ENCODE assay signal across 9 cellular contexts in genomic region chr17:82753201-82753464, GRCh38. TPM values are rescaled to one million over a fixed set of nuclear protein-coding genes. Genes with fewer than 3 reads are reported as not detected.
A peak's percentile ranks its signal among the peaks of the same experiment; 100 is the strongest.
DNase-seq lines count a peak whose midpoint lies in the region; ATAC-seq, FAIRE-seq and TF ChIP-seq lines count a peak whose summit lies in the region.
"Had no signal": no experiment of that assay in that cellular context is flagged by ENCODE, and none has a peak within 500 bp of the region (broad histone marks: within the 10 kb centered on the region; RNA-seq: fewer than 3 reads in every experiment).

No MANE protein-coding gene starts in this region.

- H2AFZ ChIP-seq in GM12878 (ENCODE audit: control insufficient read depth, low read depth, low read length) = no peak overlapping the region

- POLR2A ChIA-PET in A673 (lab: Charles Lee; ENCODE audit: low non-redundant PET) (no interaction called here), GM12878 (lab: Charles Lee) (interaction anchor here (0.5 to 0.7 kb wide), 4 partner anchors 63 to 785 kb away, joined by 3 to 7 read pairs (median 4); no protein-coding TSS in a partner anchor)

- H3K4me2 ChIP-seq in GM12878 (ENCODE audit: control insufficient read depth, insufficient read depth) = peak overlapping the region; percentile 92

- DNase-seq in A673 (ENCODE audit: low spot score) = no peak
- DNase-seq in HFF-Myc (ENCODE audit: extremely low read depth, low read depth) = no peak
- DNase-seq in GM12878 (ENCODE audit: low read depth, low spot score) = no peak
- DNase-seq in small intestine = no peak
- no peak for DNase-seq in amygdala (lab: John Stamatoyannopoulos, UW)
- no peak for DNase-seq in GM10266 (ENCODE audit: extremely low spot score)
- DNase-seq: SIG-M5 had no signal

- no peaks in the 10 kb centered on the region for H3K9me3 ChIP-seq in A673 (ENCODE audit: low read depth, low read length, poor library complexity, severe bottlenecking)
- H3K9me3 ChIP-seq in GM12878 (replicated peaks; ENCODE audit: control insufficient read depth, insufficient read depth, low read length) = no peaks in the 10 kb centered on the region; the same call in 2 of the 3 replicates
- H3K9me3 ChIP-seq in mesodermal cell (ENCODE audit: control insufficient read depth, low read length) = peaks cover 14% of the 10 kb centered on the region
- H3K9me3 ChIP-seq in small intestine (ENCODE audit: control insufficient read depth, low read depth) = no peaks in the 10 kb centered on the region

- H3K4me1 ChIP-seq in A673 (ENCODE audit: insufficient read depth, low read length, poor library complexity, severe bottlenecking) (peaks cover 12% of the 10 kb centered on the region), GM12878 (ENCODE audit: control insufficient read depth, insufficient read depth, low read length) (0 out of 2 replicates have a peak, but pooled peaks cover 2% of the 10 kb centered on the region), mesodermal cell (ENCODE audit: control insufficient read depth, insufficient read depth, low read length, poor library complexity, severe bottlenecking) (no peaks in the 10 kb centered on the region), small intestine (ENCODE audit: control insufficient read depth in 2 of 2, insufficient read depth in 1 of 2, low read depth in 1 of 2, low read length in 1 of 2) (peaks cover 0 to 5% of the 10 kb centered on the region in 2 donors)

- H3K27ac ChIP-seq in A673 (ENCODE audit: low read depth, low read length, poor library complexity, severe bottlenecking) = peak overlapping the region; percentile 93
- H3K27ac ChIP-seq in GM12878 (ENCODE audit: control insufficient read depth, insufficient read depth) = no peak overlapping the region
- no peak overlapping the region for H3K27ac ChIP-seq in mesodermal cell (ENCODE audit: low read depth, low read length, severe bottlenecking)
- H3K27ac ChIP-seq in small intestine (ENCODE audit: low read depth in 1 of 2, low read length in 1 of 2) = no peak overlapping the region

- H3K79me2 ChIP-seq in GM12878 (ENCODE audit: control insufficient read depth, insufficient read depth, low read length) = peaks cover 16% of the 10 kb centered on the region

- TF ChIP-seq EP300 in GM12878 (IDR thresholded peaks at IDR 0.05; ENCODE audit: borderline replicate concordance in 1 of 2, control insufficient read depth in 1 of 2, low read depth in 2 of 2, low read length in 2 of 2) = no peak

- BruUV-seq in A673 (replicated peaks; lab: Mats Ljungman, UMichigan) (no TSS peak), GM12878 (replicated peaks; lab: Mats Ljungman, UMichigan) (no TSS peak)

- SMC1A ChIA-PET in GM12878 (lab: Charles Lee; ENCODE audit: uncharacterized antibody, unreplicated experiment) = interaction anchor here (1.4 to 2.5 kb wide), 2 partner anchors 10 to 15 kb away, joined by 4 to 8 read pairs; no protein-coding TSS in a partner anchor

- no peaks in the 10 kb centered on the region for H3K27me3 ChIP-seq in A673 (replicated peaks; ENCODE audit: insufficient read depth, low read depth, low read length, poor library complexity)
- no peaks in the 10 kb centered on the region for H3K27me3 ChIP-seq in GM12878 (replicated peaks in 1 of 2; ENCODE audit: control insufficient read depth in 2 of 2, insufficient read depth in 2 of 2, low read length in 1 of 2)
- no peaks in the 10 kb centered on the region for H3K27me3 ChIP-seq in small intestine (ENCODE audit: control insufficient read depth in 2 of 2, insufficient read depth in 2 of 2, low read length in 2 of 2)

- peak overlapping the region; percentile 80; the same call in 1 of the 2 replicates for H3K9ac ChIP-seq in GM12878 (ENCODE audit: control insufficient read depth, insufficient read depth, low read length)

- WGBS in GM12878 (ENCODE audit: insufficient coverage, insufficient replicate concordance, low lambda C conversion rate, missing lambda C conversion rate) = 97% methylated on average over 8 of the region's 8 CpGs
- 45 to 55% methylated on average over 8 of the region's 8 CpGs for WGBS in mesodermal cell (ENCODE audit: insufficient coverage in 2 of 2), 2 experiments
- WGBS in small intestine, 3 donors = 42 to 53% (median 43%) methylated on average over 8 of the region's 8 CpGs

- H3K36me3 ChIP-seq in A673 (ENCODE audit: insufficient read depth, low read length, poor library complexity, severe bottlenecking) (peaks cover 11% of the 10 kb centered on the region), GM12878 (ENCODE audit: control insufficient read depth in 2 of 2, insufficient read depth in 2 of 2, low read length in 1 of 2) (no peaks in the 10 kb centered on the region; a peak in 1 of 4 replicates), mesodermal cell (ENCODE audit: control insufficient read depth, insufficient read depth, low read length) (peaks cover 17% of the 10 kb centered on the region), small intestine (ENCODE audit: control insufficient read depth in 2 of 2, insufficient read depth in 2 of 2, low read length in 2 of 2) (no peaks in the 10 kb centered on the region)

- H4K20me1 ChIP-seq in GM12878 (ENCODE audit: control insufficient read depth, insufficient read depth) = no peaks in the 10 kb centered on the region

- FAIRE-seq in GM12878 (lab: Jason Lieb, UNC) (no peak), small intestine (lab: Jason Lieb, UNC) (no peak)

- CTCF ChIA-PET in A673 (lab: Charles Lee) (no interaction called here), GM12878 (lab: Yijun Ruan, JAX) (no interaction called here)

- intact Hi-C loops in A673 (cut with micrococcal nuclease; ENCODE audit: unreplicated experiment) (no loop called here), GM12878 (cut with micrococcal nuclease; ENCODE audit: unreplicated experiment) (loop anchor here (10.0 kb wide), 1 partner anchor 108 kb away; the partner anchor contains the start of gene WDR45B)

- TF ChIP-seq CTCF in A673 (conservative IDR thresholded peaks at IDR 0.05; ENCODE audit: low read depth, low read length) = no peak
- no peak for TF ChIP-seq CTCF in HFF-Myc (IDR thresholded peaks at IDR 0.05; ENCODE audit: low read depth, low read length, missing control alignments)
- TF ChIP-seq CTCF in GM12878 (IDR thresholded peaks at IDR 0.05 in 2 of 3, conservative IDR thresholded peaks at IDR 0.05 in 1 of 3; ENCODE audit: control insufficient read depth in 2 of 3, extremely low read depth in 1 of 3, insufficient read depth in 1 of 3, low read depth in 3 of 3, low read length in 3 of 3) = no peak
- TF ChIP-seq CTCF in GM10266 (IDR thresholded peaks at IDR 0.05; ENCODE audit: control insufficient read depth, insufficient read depth, low read depth, missing control alignments) = no peak

- no peak for TF ChIP-seq RAD21 in GM12878 (IDR thresholded peaks at IDR 0.05; ENCODE audit: insufficient read depth, low read depth, low read length)

- in situ Hi-C loops in GM12878 (cut with MboI) = no loop called here

- no peak for TF ChIP-seq POLR2A in GM12878 (IDR thresholded peaks at IDR 0.05; ENCODE audit: low read depth, low read length)

- H3K4me3 ChIP-seq in A673 (ENCODE audit: low read depth, low read length, poor library complexity, severe bottlenecking) (peak overlapping the region; percentile 97), HFF-Myc (replicated peaks; ENCODE audit: low read depth, low read length) (peak overlapping the region; percentile 85), GM12878 (peak overlapping the region; percentile 100), mesodermal cell (ENCODE audit: extremely low read depth, insufficient read depth, low read length, poor library complexity, severe bottlenecking) (peak overlapping the region; percentile 76), small intestine (ENCODE audit: low read depth in 1 of 2, low read length in 2 of 2) (peak overlapping the region in 1 of 2 donors; percentile 92)

- RAD21 ChIA-PET in GM12878 (lab: Charles Lee; ENCODE audit: unreplicated experiment) = no interaction called here

- ATAC-seq in GM12878 = no peak
- no peak for ATAC-seq in HG03097 (IDR thresholded peaks at IDR 0.05; ENCODE audit: low FRiP score, unreplicated experiment)

RNA-seq across cellular contexts. Expression of gene TBCD, which starts 1.3 kb away (rescaled TPM):
- total RNA-seq in A673 (2021) = 113 and 129 TPM in 2 replicates
- 201 and 218 TPM in 2 replicates for total RNA-seq in GM12878 (2013; cell fraction: nucleolus; rRNA removed)
- total RNA-seq in GM12878 (2014; rRNA removed) = 54.4 and 58.2 TPM in 2 replicates
- total RNA-seq in GM12878 (2014; rRNA removed; fragmentation: Illumina TruSeq; extraction: Trizol) = 27.2 and 38.6 TPM in 2 replicates
- 96.3 and 114 TPM in 2 replicates for total RNA-seq in GM12878 (2021)
- 53.6 TPM for polyA plus RNA-seq in GM12878 (2011; ENCODE audit: low read depth)
- 36.7 and 61.0 TPM in 2 replicates for polyA plus RNA-seq in GM12878 (2011; rRNA removed)
- polyA plus RNA-seq in GM12878 (2011; cell fraction: cytosol; rRNA removed) = 93.6 and 116 TPM in 2 replicates
- polyA plus RNA-seq in GM12878 (2011; cell fraction: nucleus; rRNA removed) = 456 and 506 TPM in 2 replicates
- polyA plus RNA-seq in GM12878 (2012) = 78.2 and 97.0 TPM in 2 replicates
- 12.2 and 35.6 TPM in 2 replicates for polyA plus RNA-seq in GM12878 (2014; fragmentation: Illumina TruSeq; extraction: Trizol)
- 10 to 100 TPM; 10.3 to 19.3 TPM for polyA plus RNA-seq in GM12878 (2014; fragmentation: Nextera tagmentation; extraction: Ambion mirVana)
- polyA plus RNA-seq in GM12878 (2014; rRNA removed) = 46.6 and 66.7 TPM in 2 replicates
- polyA plus RNA-seq in GM12878 (2016; fragmentation: Nextera tagmentation; extraction: Ambion mirVana) = 10 to 100 TPM; 72.9 to 83.5 TPM
- polyA minus RNA-seq in GM12878 (2011; rRNA and poly(A)+ RNA removed) = 128 and 173 TPM in 2 replicates
- 71.3 and 78.0 TPM in 2 replicates for polyA minus RNA-seq in GM12878 (2011; cell fraction: cytosol; rRNA and poly(A)+ RNA removed)
- 90.2 and 122 TPM in 2 replicates for polyA minus RNA-seq in GM12878 (2011; cell fraction: nucleus; rRNA and poly(A)+ RNA removed)
- 70.6 TPM for polyA plus RNA-seq in mesodermal cell (2013, experiment 1 of 2)
- 60.4 TPM for polyA plus RNA-seq in mesodermal cell (2013, experiment 2 of 2)
- polyA plus RNA-seq in small intestine = 10 to 100 TPM; 38.7 to 83.7 (median 62.1) TPM

RNA-seq across cellular contexts. Expression of gene FN3K, which starts 17.7 kb away (rescaled TPM):
- 6.7 and 8.0 TPM in 2 replicates for total RNA-seq in A673 (2021)
- total RNA-seq in GM12878 (2013; cell fraction: nucleolus; rRNA removed) = 0.90 and 1.1 TPM in 2 replicates
- 0.51 TPM in 1 of 2 replicates, not detected in the other for total RNA-seq in GM12878 (2014; rRNA removed)
- total RNA-seq in GM12878 (2014; rRNA removed; fragmentation: Illumina TruSeq; extraction: Trizol) = not detected in 2 replicates
- total RNA-seq in GM12878 (2021) = 0.58 TPM in 1 of 2 replicates, not detected in the other
- polyA plus RNA-seq in GM12878 (2011; ENCODE audit: low read depth) = 0.50 TPM
- 0.08 and 0.17 TPM in 2 replicates for polyA plus RNA-seq in GM12878 (2011; rRNA removed)
- 0.05 TPM in 1 of 2 replicates, not detected in the other for polyA plus RNA-seq in GM12878 (2011; cell fraction: cytosol; rRNA removed)
- 0.37 and 0.57 TPM in 2 replicates for polyA plus RNA-seq in GM12878 (2011; cell fraction: nucleus; rRNA removed)
- polyA plus RNA-seq in GM12878 (2012) = 1.0 and 1.1 TPM in 2 replicates
- polyA plus RNA-seq in GM12878 (2014; fragmentation: Illumina TruSeq; extraction: Trizol) = not detected in 2 replicates
- not detected for polyA plus RNA-seq in GM12878 (2014; fragmentation: Nextera tagmentation; extraction: Ambion mirVana)
- polyA plus RNA-seq in GM12878 (2014; rRNA removed) = 0.14 and 0.17 TPM in 2 replicates
- polyA plus RNA-seq in GM12878 (2016; fragmentation: Nextera tagmentation; extraction: Ambion mirVana) = not detected
- polyA minus RNA-seq in GM12878 (2011; rRNA and poly(A)+ RNA removed) = not detected in 2 replicates
- not detected in 2 replicates for polyA minus RNA-seq in GM12878 (2011; cell fraction: cytosol; rRNA and poly(A)+ RNA removed)
- not detected in 2 replicates for polyA minus RNA-seq in GM12878 (2011; cell fraction: nucleus; rRNA and poly(A)+ RNA removed)
- polyA plus RNA-seq in mesodermal cell (2013, experiment 1 of 2) = 7.8 TPM
- 8.2 TPM for polyA plus RNA-seq in mesodermal cell (2013, experiment 2 of 2)
- 10 to 100 TPM; 17.9 to 24.6 (median 22.4) TPM for polyA plus RNA-seq in small intestine

RNA-seq across cellular contexts. Expression of gene FN3KRP, which starts 36.6 kb away (rescaled TPM):
- 35.4 and 43.2 TPM in 2 replicates for total RNA-seq in A673 (2021)
- 10.7 and 15.8 TPM in 2 replicates for total RNA-seq in GM12878 (2013; cell fraction: nucleolus; rRNA removed)
- 23.3 and 23.8 TPM in 2 replicates for total RNA-seq in GM12878 (2014; rRNA removed)
- total RNA-seq in GM12878 (2014; rRNA removed; fragmentation: Illumina TruSeq; extraction: Trizol) = 21.5 and 22.6 TPM in 2 replicates
- total RNA-seq in GM12878 (2021) = 29.5 and 30.9 TPM in 2 replicates
- 40.2 TPM for polyA plus RNA-seq in GM12878 (2011; ENCODE audit: low read depth)
- 15.9 and 24.8 TPM in 2 replicates for polyA plus RNA-seq in GM12878 (2011; rRNA removed)
- 21.4 and 23.7 TPM in 2 replicates for polyA plus RNA-seq in GM12878 (2011; cell fraction: cytosol; rRNA removed)
- polyA plus RNA-seq in GM12878 (2011; cell fraction: nucleus; rRNA removed) = 21.1 and 27.5 TPM in 2 replicates
- polyA plus RNA-seq in GM12878 (2012) = 31.4 and 42.8 TPM in 2 replicates
- 27.2 and 29.2 TPM in 2 replicates for polyA plus RNA-seq in GM12878 (2014; fragmentation: Illumina TruSeq; extraction: Trizol)
- 1 to 10 TPM; 1.8 to 6.3 TPM for polyA plus RNA-seq in GM12878 (2014; fragmentation: Nextera tagmentation; extraction: Ambion mirVana)
- 27.3 and 28.1 TPM in 2 replicates for polyA plus RNA-seq in GM12878 (2014; rRNA removed)
- 10 to 100 TPM; 47.5 to 50.5 TPM for polyA plus RNA-seq in GM12878 (2016; fragmentation: Nextera tagmentation; extraction: Ambion mirVana)
- 8.9 and 13.3 TPM in 2 replicates for polyA minus RNA-seq in GM12878 (2011; rRNA and poly(A)+ RNA removed)
- polyA minus RNA-seq in GM12878 (2011; cell fraction: cytosol; rRNA and poly(A)+ RNA removed) = 8.2 and 8.5 TPM in 2 replicates
- polyA minus RNA-seq in GM12878 (2011; cell fraction: nucleus; rRNA and poly(A)+ RNA removed) = 3.1 and 7.4 TPM in 2 replicates
- 25.7 TPM for polyA plus RNA-seq in mesodermal cell (2013, experiment 1 of 2)
- 22.1 TPM for polyA plus RNA-seq in mesodermal cell (2013, experiment 2 of 2)
- 10 to 100 TPM; 20.3 to 27.3 (median 25.8) TPM for polyA plus RNA-seq in small intestine

RNA-seq across cellular contexts. Expression of gene RAB40B, which starts 54.6 kb away (rescaled TPM):
- total RNA-seq in A673 (2021) = 3.2 and 4.8 TPM in 2 replicates
- total RNA-seq in GM12878 (2013; cell fraction: nucleolus; rRNA removed) = 4.1 and 4.6 TPM in 2 replicates
- 0.65 and 2.3 TPM in 2 replicates for total RNA-seq in GM12878 (2014; rRNA removed)
- total RNA-seq in GM12878 (2014; rRNA removed; fragmentation: Illumina TruSeq; extraction: Trizol) = 0.36 and 0.41 TPM in 2 replicates
- total RNA-seq in GM12878 (2021) = 1.6 and 1.9 TPM in 2 replicates
- 1.0 TPM for polyA plus RNA-seq in GM12878 (2011; ENCODE audit: low read depth)
- 0.98 and 1.2 TPM in 2 replicates for polyA plus RNA-seq in GM12878 (2011; rRNA removed)
- polyA plus RNA-seq in GM12878 (2011; cell fraction: cytosol; rRNA removed) = 1.8 TPM in 2 replicates
- 2.9 and 3.5 TPM in 2 replicates for polyA plus RNA-seq in GM12878 (2011; cell fraction: nucleus; rRNA removed)
- polyA plus RNA-seq in GM12878 (2012) = 3.5 and 6.7 TPM in 2 replicates
- polyA plus RNA-seq in GM12878 (2014; fragmentation: Illumina TruSeq; extraction: Trizol) = 0.11 and 0.94 TPM in 2 replicates
- under 1 TPM; 0.06 to 0.42 TPM for polyA plus RNA-seq in GM12878 (2014; fragmentation: Nextera tagmentation; extraction: Ambion mirVana)
- polyA plus RNA-seq in GM12878 (2014; rRNA removed) = 2.4 and 3.2 TPM in 2 replicates
- polyA plus RNA-seq in GM12878 (2016; fragmentation: Nextera tagmentation; extraction: Ambion mirVana) = 1 to 10 TPM; 2.4 to 2.8 TPM
- polyA minus RNA-seq in GM12878 (2011; rRNA and poly(A)+ RNA removed) = 0.44 and 1.5 TPM in 2 replicates
- polyA minus RNA-seq in GM12878 (2011; cell fraction: cytosol; rRNA and poly(A)+ RNA removed) = not detected in 2 replicates
- polyA minus RNA-seq in GM12878 (2011; cell fraction: nucleus; rRNA and poly(A)+ RNA removed) = 0.36 and 0.86 TPM in 2 replicates
- polyA plus RNA-seq in mesodermal cell (2013, experiment 1 of 2) = 7.7 TPM
- 7.4 TPM for polyA plus RNA-seq in mesodermal cell (2013, experiment 2 of 2)
- polyA plus RNA-seq in small intestine = 10 to 100 TPM in 1 of 3 donors, 1 to 10 TPM in 2; 8.1 to 18.6 (median 9.3) TPM
